ENCODE assay signal across 12 cellular contexts in genomic region chr10:35184527-35185171, GRCh38. TPM values are rescaled to one million over a fixed set of nuclear protein-coding genes. Genes with fewer than 3 reads are reported as not detected.
DNase-seq lines count a peak whose midpoint lies in the region; ATAC-seq lines count a peak whose summit lies in the region.
"Had no signal": no experiment of that assay in that cellular context is flagged by ENCODE, and none has a peak within 500 bp of the region (broad histone marks: within the 10 kb centered on the region; RNA-seq: fewer than 3 reads in every experiment).

No MANE protein-coding gene starts in this region.

- no peak for DNase-seq in CD4-positive, alpha-beta memory T cell
- DNase-seq in central memory CD8-positive, alpha-beta T cell (ENCODE audit: low spot score in 2 of 2), result no peak
- DNase-seq in T1000 (lab: John Stamatoyannopoulos, UW), result no peak
- no peak for DNase-seq in NCI-H2029 treated with DMSO at 0.1 percent for 48 hours (lab: John Stamatoyannopoulos, UW)
- DNase-seq in NCI-H2171 treated with DMSO at 0.1 percent for 48 hours (lab: John Stamatoyannopoulos, UW), result no peak
- DNase-seq: activated CD4-positive, alpha-beta memory T cell treated with anti-CD3 and anti-CD28 coated beads for 36 hours; stimulated activated CD4-positive, alpha-beta T cell treated with anti-CD3 and anti-CD28 coated beads, Interleukin-12 subunit alpha, Interleukin-12 subunit beta, amount 100 ng/mL, for 4 hours; stimulated activated naive CD4-positive, alpha-beta T cell had no signal

- no peaks in the 10 kb centered on the region for H3K36me3 ChIP-seq in CD4-positive, alpha-beta memory T cell (ENCODE audit: insufficient read depth, low read length)

- intact Hi-C loops in CD4-positive, alpha-beta memory T cell (cut with micrococcal nuclease), result loop anchor here (5.0 kb wide), 1 partner anchor 37 kb away; no protein-coding TSS in a partner anchor

- H3K4me1 Mint-ChIP-seq in CD4-positive, alpha-beta memory T cell, result no peaks in the 10 kb centered on the region
- H3K4me1 Mint-ChIP-seq in central memory CD8-positive, alpha-beta T cell, result no peaks in the 10 kb centered on the region

- H3K36me3 Mint-ChIP-seq in CD4-positive, alpha-beta memory T cell, result peaks cover 0 to under 1% of the 10 kb centered on the region in 2 donors
- H3K36me3 Mint-ChIP-seq in central memory CD8-positive, alpha-beta T cell (ENCODE audit: insufficient read depth), result peaks cover 3% of the 10 kb centered on the region

- H3K9me3 ChIP-seq in CD4-positive, alpha-beta memory T cell (ENCODE audit: control insufficient read depth in 1 of 2, low read length in 2 of 2), result no peaks in the 10 kb centered on the region

- H3K4me3 ChIP-seq in CD4-positive, alpha-beta memory T cell (ENCODE audit: low read length in 2 of 2), result no peak overlapping the region

- H3K27ac Mint-ChIP-seq in CD4-positive, alpha-beta memory T cell, result peak overlapping the region in 4 of 7 donors; percentile 19 to 75 (median 72)
- H3K27ac Mint-ChIP-seq in central memory CD8-positive, alpha-beta T cell (ENCODE audit: low read depth), result peak overlapping the region; percentile 19
- H3K27ac Mint-ChIP-seq: activated CD4-positive, alpha-beta memory T cell treated with anti-CD3 and anti-CD28 coated beads for 36 hours had no signal

- H3K27ac ChIP-seq in CD4-positive, alpha-beta memory T cell (ENCODE audit: low read depth, low read length), result no peak overlapping the region

- ATAC-seq in GM19372 (IDR thresholded peaks at IDR 0.05; ENCODE audit: low read depth, unreplicated experiment), result peak; percentile 65
- ATAC-seq in HG03095 (IDR thresholded peaks at IDR 0.05; ENCODE audit: unreplicated experiment), result peak; percentile 57
- no peak for ATAC-seq in central memory CD8-positive, alpha-beta T cell (replicated peaks; ENCODE audit: extremely low read depth, poor library complexity, severe bottlenecking)
- no peak for ATAC-seq in GM21737 (IDR thresholded peaks at IDR 0.05; ENCODE audit: unreplicated experiment)

- no peaks in the 10 kb centered on the region for H3K4me1 ChIP-seq in CD4-positive, alpha-beta memory T cell (ENCODE audit: insufficient read depth, low read length)

- H3K9me3 Mint-ChIP-seq in CD4-positive, alpha-beta memory T cell, result no peaks in the 10 kb centered on the region
- H3K9me3 Mint-ChIP-seq in central memory CD8-positive, alpha-beta T cell, result no peaks in the 10 kb centered on the region
- H3K9me3 Mint-ChIP-seq: activated CD4-positive, alpha-beta memory T cell treated with anti-CD3 and anti-CD28 coated beads for 36 hours; activated naive CD4-positive, alpha-beta T cell treated with anti-CD3 and anti-CD28 coated beads, Interleukin-2, amount 50 U/mL, for 72 hours had no signal

- H3K27me3 Mint-ChIP-seq in CD4-positive, alpha-beta memory T cell, result no peaks in the 10 kb centered on the region
- H3K27me3 Mint-ChIP-seq in central memory CD8-positive, alpha-beta T cell, result no peaks in the 10 kb centered on the region
- H3K27me3 Mint-ChIP-seq: activated CD4-positive, alpha-beta memory T cell treated with anti-CD3 and anti-CD28 coated beads for 36 hours had no signal

- CTCF ChIA-PET in CD4-positive, alpha-beta memory T cell (lab: Charles Lee; ENCODE audit: partially characterized antibody), result interaction anchor here (0.6 to 1.6 kb wide), 2 partner anchors 11 to 56 kb away, joined by 3 to 7 read pairs; no protein-coding TSS in a partner anchor

- H3K4me3 Mint-ChIP-seq in CD4-positive, alpha-beta memory T cell, result no peak overlapping the region
- H3K4me3 Mint-ChIP-seq in central memory CD8-positive, alpha-beta T cell, result no peak overlapping the region
- H3K4me3 Mint-ChIP-seq: activated CD4-positive, alpha-beta memory T cell treated with anti-CD3 and anti-CD28 coated beads for 36 hours had no signal

- no peaks in the 10 kb centered on the region for H3K27me3 ChIP-seq in CD4-positive, alpha-beta memory T cell (ENCODE audit: insufficient read depth, low read length)

- POLR2A ChIA-PET in CD4-positive, alpha-beta memory T cell (lab: Charles Lee; ENCODE audit: partially characterized antibody), result interaction anchor here (1.2 kb wide), 1 partner anchor 11 kb away, joined by 3 read pairs; no protein-coding TSS in a partner anchor

RNA-seq across cellular contexts. Expression of gene CREM, which starts 58.0 kb away (rescaled TPM):
- 10 to 100 TPM; 17.8 to 22.3 TPM for total RNA-seq in CD4-positive, alpha-beta memory T cell
- polyA plus RNA-seq in CD4-positive, alpha-beta memory T cell, result 10 to 100 TPM; 30.6 to 66.4 TPM

Comparison
In these comparisons a context has a peak if more than half of its experiments do, and no peak if none do; other contexts are left out.
1. ATAC-seq: peak in GM19372 (single experiment) and HG03095 (single experiment); none in central memory CD8-positive, alpha-beta T cell (single experiment) and GM21737 (single experiment).